9 cellular contexts compared by ENCODE assay signal in genomic region chr4:121690001-121690400, GRCh38. TPM values are rescaled to one million over a fixed set of nuclear protein-coding genes. Genes with fewer than 3 reads are reported as not detected.
A peak's percentile ranks its signal among the peaks of the same experiment; 100 is the strongest.
DNase-seq lines count a peak whose midpoint lies in the region; ATAC-seq and TF ChIP-seq lines count a peak whose summit lies in the region.
"Had no signal": no experiment of that assay in that cellular context is flagged by ENCODE, and none has a peak within 500 bp of the region (broad histone marks: within the 10 kb centered on the region; RNA-seq: fewer than 3 reads in every experiment).

No MANE protein-coding gene starts in this region.

- H3K9me3 Mint-ChIP-seq in stimulated activated effector memory CD8-positive, alpha-beta T cell treated with anti-CD3 and anti-CD28 coated beads, Interleukin-12 subunit alpha, Interleukin-12 subunit beta, amount 100 ng/mL, for 72 hours, result no peaks in the 10 kb centered on the region

- no peak overlapping the region for H3K27ac Mint-ChIP-seq in stimulated activated effector memory CD8-positive, alpha-beta T cell treated with anti-CD3 and anti-CD28 coated beads, Interleukin-12 subunit alpha, Interleukin-12 subunit beta, amount 100 ng/mL, for 72 hours

- peak overlapping the region; percentile 74 for H3K4me2 ChIP-seq in fibroblast of lung (ENCODE audit: extremely low read depth, insufficient read depth, low read length)

- no peak overlapping the region for H3K4me3 ChIP-seq in HUES48 (ENCODE audit: low read depth, low read length)
- peak overlapping the region; percentile 2 to 40 (median 27) for H3K4me3 ChIP-seq in fibroblast of lung (replicated peaks in 1 of 4; ENCODE audit: control extremely low read depth in 1 of 4, insufficient read depth in 1 of 4, low read depth in 3 of 4, low read length in 4 of 4)

- peaks cover 83% of the 10 kb centered on the region for H3K79me2 ChIP-seq in fibroblast of lung (ENCODE audit: control insufficient read depth, insufficient read depth, low read length)

- H3K27me3 ChIP-seq in HUES48 (ENCODE audit: control insufficient read depth, insufficient read depth, low read length) (no peaks in the 10 kb centered on the region), fibroblast of lung (ENCODE audit: control insufficient read depth, insufficient read depth, low read length) (no peaks in the 10 kb centered on the region)

- H3K4me3 Mint-ChIP-seq in stimulated activated effector memory CD8-positive, alpha-beta T cell treated with anti-CD3 and anti-CD28 coated beads, Interleukin-12 subunit alpha, Interleukin-12 subunit beta, amount 100 ng/mL, for 72 hours, result no peak overlapping the region

- no peaks in the 10 kb centered on the region for H3K9me3 ChIP-seq in HUES48 (ENCODE audit: control insufficient read depth, insufficient read depth, low read length)
- H3K9me3 ChIP-seq in fibroblast of lung (ENCODE audit: control insufficient read depth, insufficient read depth, low read depth, low read length), result no peaks in the 10 kb centered on the region

- H3K27ac ChIP-seq in HUES48 (ENCODE audit: low read depth, low read length) (peak overlapping the region; percentile 4), fibroblast of lung (ENCODE audit: insufficient read depth, low read length) (peak overlapping the region; percentile 95)

- DNase-seq in fibroblast of lung (ENCODE audit: low read depth in 2 of 2), result peak; percentile 43 to 87
- DNase-seq in stimulated activated effector memory CD8-positive, alpha-beta T cell treated with anti-CD3 and anti-CD28 coated beads, Interleukin-12 subunit alpha, Interleukin-12 subunit beta, amount 100 ng/mL, for 72 hours (ENCODE audit: low spot score in 2 of 2), result no peak
- DNase-seq in OCI-M1 (lab: John Stamatoyannopoulos, UW), result no peak
- DNase-seq in NCI-H187 treated with DMSO at 0.1 percent for 48 hours (lab: John Stamatoyannopoulos, UW), result no peak
- DNase-seq in NCI-H1930 (lab: John Stamatoyannopoulos, UW), result no peak
- no peak for DNase-seq in SIG-M5 treated with dmso at 0.1 percent for 504 hours (lab: John Stamatoyannopoulos, UW; ENCODE audit: unreplicated experiment)
- DNase-seq: activated naive CD4-positive, alpha-beta T cell treated with anti-CD3 and anti-CD28 coated beads, Interleukin-2, amount 50 U/mL, for 16 hours had no signal

- H3K4me1 Mint-ChIP-seq in stimulated activated effector memory CD8-positive, alpha-beta T cell treated with anti-CD3 and anti-CD28 coated beads, Interleukin-12 subunit alpha, Interleukin-12 subunit beta, amount 100 ng/mL, for 72 hours, result peaks cover 17% of the 10 kb centered on the region

- H3K4me1 ChIP-seq in HUES48 (ENCODE audit: control insufficient read depth, insufficient read depth, low read length), result peaks cover 29% of the 10 kb centered on the region
- H3K4me1 ChIP-seq in fibroblast of lung (ENCODE audit: control insufficient read depth, extremely low read depth, insufficient read depth, low read length), result peaks cover 21% of the 10 kb centered on the region

- peaks cover 34% of the 10 kb centered on the region for H3K36me3 Mint-ChIP-seq in stimulated activated effector memory CD8-positive, alpha-beta T cell treated with anti-CD3 and anti-CD28 coated beads, Interleukin-12 subunit alpha, Interleukin-12 subunit beta, amount 100 ng/mL, for 72 hours

- H3K9ac ChIP-seq in HUES48 (ENCODE audit: low read depth, low read length) (no peak overlapping the region), fibroblast of lung (ENCODE audit: insufficient read depth, low read length) (peak overlapping the region; percentile 46)

- peak; percentile 59 for ATAC-seq in GM21529 (IDR thresholded peaks at IDR 0.05; ENCODE audit: unreplicated experiment)
- peak; percentile 66 for ATAC-seq in stimulated activated effector memory CD8-positive, alpha-beta T cell treated with anti-CD3 and anti-CD28 coated beads, Interleukin-12 subunit alpha, Interleukin-12 subunit beta, amount 100 ng/mL, for 72 hours

- peaks cover 8% of the 10 kb centered on the region for H4K20me1 ChIP-seq in fibroblast of lung (ENCODE audit: control insufficient read depth, extremely low read depth, insufficient read depth, low read length)

- H2AFZ ChIP-seq in fibroblast of lung (ENCODE audit: low read length), result no peak overlapping the region

- no peak for TF ChIP-seq CTCF in fibroblast of lung (conservative IDR thresholded peaks at IDR 0.05 in 1 of 2, IDR thresholded peaks at IDR 0.05 in 1 of 2; ENCODE audit: low read depth in 1 of 2, low read length in 2 of 2)

- H3K36me3 ChIP-seq in HUES48 (ENCODE audit: control insufficient read depth, insufficient read depth, low read length), result peaks cover 40% of the 10 kb centered on the region
- H3K36me3 ChIP-seq in fibroblast of lung (ENCODE audit: control insufficient read depth, insufficient read depth, low read length), result peaks cover 16% of the 10 kb centered on the region

RNA-seq across cellular contexts. Expression of gene ANXA5, which starts 6.8 kb away (rescaled TPM):
- 481 and 602 TPM in 2 replicates for total RNA-seq in fibroblast of lung
- polyA plus RNA-seq in fibroblast of lung, result 1,748 and 2,025 TPM in 2 replicates
- 1,175 and 1,208 TPM in 2 replicates for polyA plus RNA-seq in fibroblast of lung (2012)
- 140 and 187 TPM in 2 replicates for polyA minus RNA-seq in fibroblast of lung (ENCODE audit: low replicate concordance)

Comparison
In these comparisons a context has a peak if more than half of its experiments do, and no peak if none do; other contexts are left out.
1. DNase-seq: peak in fibroblast of lung (2 of 2); none in stimulated activated effector memory CD8-positive, alpha-beta T cell treated with anti-CD3 and anti-CD28 coated beads, Interleukin-12 subunit alpha, Interleukin-12 subunit beta, amount 100 ng/mL, for 72 hours (0 of 2), OCI-M1 (single experiment), NCI-H187 treated with DMSO at 0.1 percent for 48 hours (single experiment), NCI-H1930 (0 of 2) and SIG-M5 treated with dmso at 0.1 percent for 504 hours (single experiment).